ENCODE assay signal across 1 cellular context in genomic region chr14:106883218-106883692, GRCh38.
TF ChIP-seq lines count a peak whose summit lies in the region.

No MANE protein-coding gene starts in this region.

TF ChIP-seq in HepG2, 621 proteins besides CTCF, POLR2A, EP300 and RAD21 (continued from another document):
- peak; percentile 88 for TF ChIP-seq ZBTB33 (CRISPR knock-in tag; IDR thresholded peaks at IDR 0.05)
- peak; percentile 57 for TF ChIP-seq HOXA3 (CRISPR knock-in tag; IDR thresholded peaks at IDR 0.05)
- no peak for TF ChIP-seq GATAD2A (CRISPR knock-in tag; IDR thresholded peaks at IDR 0.05)
- no peak for TF ChIP-seq DDIT3 (CRISPR knock-in tag; IDR thresholded peaks at IDR 0.05)
- TF ChIP-seq U2AF2 (IDR thresholded peaks at IDR 0.05; ENCODE audit: low read depth, low read length) = no peak
- TF ChIP-seq ZNF850 (CRISPR knock-in tag; conservative IDR thresholded peaks at IDR 0.05) = no peak
- TF ChIP-seq SAP130 (CRISPR knock-in tag; IDR thresholded peaks at IDR 0.05; ENCODE audit: low read depth) = no peak
- no peak for TF ChIP-seq NFE2 (CRISPR knock-in tag; IDR thresholded peaks at IDR 0.05)
- no peak for TF ChIP-seq ZBTB46 (CRISPR knock-in tag; IDR thresholded peaks at IDR 0.05; ENCODE audit: borderline replicate concordance)
- no peak for TF ChIP-seq MTERF4 (CRISPR knock-in tag; IDR thresholded peaks at IDR 0.05)
- no peak for TF ChIP-seq ZBTB38 (CRISPR knock-in tag; IDR thresholded peaks at IDR 0.05)
- TF ChIP-seq NFYB (CRISPR knock-in tag; IDR thresholded peaks at IDR 0.05) = no peak
- no peak for TF ChIP-seq SRSF4 (IDR thresholded peaks at IDR 0.05; ENCODE audit: low read depth, low read length, poor library complexity, severe bottlenecking)
- TF ChIP-seq STAG1 (CRISPR knock-in tag; IDR thresholded peaks at IDR 0.05) = no peak
- TF ChIP-seq ATAD3A (CRISPR knock-in tag; IDR thresholded peaks at IDR 0.05) = no peak
- no peak for TF ChIP-seq RELA (CRISPR knock-in tag; IDR thresholded peaks at IDR 0.05)
- no peak for TF ChIP-seq ZBTB10 (CRISPR knock-in tag; IDR thresholded peaks at IDR 0.05; ENCODE audit: borderline replicate concordance)
- TF ChIP-seq CHD4 (IDR thresholded peaks at IDR 0.05; ENCODE audit: borderline replicate concordance, low read length) = 0 out of 2 replicates have a peak, but pooled peaks have one; percentile 43
- TF ChIP-seq ZMYM4 (CRISPR knock-in tag; IDR thresholded peaks at IDR 0.05) = 0 out of 2 replicates have a peak, but pooled peaks have one; percentile 13
